16 cellular contexts compared by ENCODE assay signal in the genomic region with DNA sequence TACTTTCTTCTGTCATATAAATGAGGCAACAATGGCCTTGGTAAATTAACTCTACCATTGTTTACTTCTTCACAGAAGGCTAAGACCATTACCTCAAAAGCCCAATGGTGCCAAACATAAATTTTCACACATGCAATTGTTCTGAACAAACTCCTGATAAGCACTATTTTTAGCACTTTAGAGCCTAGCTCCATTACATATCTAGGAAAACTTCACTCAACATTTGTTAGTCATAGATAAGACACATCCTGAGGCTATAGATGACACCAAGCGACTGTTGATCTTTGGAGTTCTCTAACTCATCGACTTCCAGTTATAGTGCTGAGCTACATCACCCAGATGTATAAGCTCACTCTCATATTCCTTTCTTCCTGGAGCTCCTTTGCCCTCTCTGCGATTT.
DNase-seq lines count a peak whose midpoint lies in the region; ATAC-seq and TF ChIP-seq lines count a peak whose summit lies in the region.
"Had no signal": no experiment of that assay in that cellular context is flagged by ENCODE, and none has a peak within 500 bp of the region (broad histone marks: within the 10 kb centered on the region; RNA-seq: fewer than 3 reads in every experiment).

No MANE protein-coding gene starts in this region.

- no peaks in the 10 kb centered on the region for H3K27me3 Mint-ChIP-seq in neural crest cell (ENCODE audit: low read depth)
- H3K27me3 Mint-ChIP-seq: CD4-positive, alpha-beta T cell; T-cell had no signal

- H3K27ac Mint-ChIP-seq in neural crest cell (ENCODE audit: unreplicated experiment) = peak overlapping the region; percentile 17
- H3K27ac Mint-ChIP-seq: CD4-positive, alpha-beta T cell; T-cell had no signal

- DNase-seq in OCI-M2 (lab: John Stamatoyannopoulos, UW; ENCODE audit: unreplicated experiment) (peak; percentile 77), choroid plexus epithelial cell (ENCODE audit: low read depth) (peak; percentile 1), neural crest cell (ENCODE audit: low read depth, low spot score) (no peak), GM19240 (ENCODE audit: insufficient read length, low spot score) (no peak), testis (no peak)
- DNase-seq: Caco-2; CD4-positive, alpha-beta T cell; EL; GF-D8; H7; IMR-90; NCI-H1694; SJCRH30; T-cell had no signal

- H3K27me3 ChIP-seq in testis = no peaks in the 10 kb centered on the region
- H3K27me3 ChIP-seq: SJCRH30 had no signal

- H3K4me3 ChIP-seq in HEK293 (ENCODE audit: low read depth, low read length) (no peak overlapping the region), choroid plexus epithelial cell (ENCODE audit: low read depth, low read length) (no peak overlapping the region), testis (no peak overlapping the region)
- H3K4me3 ChIP-seq: SJCRH30 had no signal

- TF ChIP-seq POLR2A in testis (IDR thresholded peaks at IDR 0.05) = no peak

- CTCF ChIA-PET in HEK293 (lab: Yijun Ruan, JAX) = no interaction called here

- TF ChIP-seq CTCF in HEK293 (tag by site-specific recombination; IDR thresholded peaks at IDR 0.05) = no peak
- no peak for TF ChIP-seq CTCF in choroid plexus epithelial cell (conservative IDR thresholded peaks at IDR 0.05; ENCODE audit: low read depth, low read length)
- no peak for TF ChIP-seq CTCF in neural crest cell (conservative IDR thresholded peaks at IDR 0.05)
- TF ChIP-seq CTCF in testis (IDR thresholded peaks at IDR 0.05) = no peak

- H3K9me3 Mint-ChIP-seq in neural crest cell = no peaks in the 10 kb centered on the region

- no peaks in the 10 kb centered on the region for H3K4me1 ChIP-seq in HEK293 (ENCODE audit: control insufficient read depth, insufficient read depth, low read length)
- no peaks in the 10 kb centered on the region for H3K4me1 ChIP-seq in testis
- H3K4me1 ChIP-seq: SJCRH30 had no signal

- H3K36me3 Mint-ChIP-seq in neural crest cell (ENCODE audit: low read depth) = no peaks in the 10 kb centered on the region
- H3K36me3 Mint-ChIP-seq: T-cell had no signal

- no peak for ATAC-seq in HG02885 (IDR thresholded peaks at IDR 0.05; ENCODE audit: poor library complexity, unreplicated experiment)
- ATAC-seq: T-cell had no signal

- POLR2A ChIA-PET in HEK293 (lab: Yijun Ruan, JAX) = no interaction called here

- H3K9me3 ChIP-seq in HEK293 (ENCODE audit: control insufficient read depth, insufficient read depth, low read depth, low read length) (no peaks in the 10 kb centered on the region), testis (no peaks in the 10 kb centered on the region)
- H3K9me3 ChIP-seq: Caco-2, SJCRH30 had no signal

- no peak overlapping the region for H3K4me3 Mint-ChIP-seq in neural crest cell
- H3K4me3 Mint-ChIP-seq: CD4-positive, alpha-beta T cell; T-cell had no signal

- 63 to 72% methylated on average over 3 of the region's 3 CpGs for WGBS in testis, 2 donors

- no peaks in the 10 kb centered on the region for H3K36me3 ChIP-seq in HEK293 (ENCODE audit: control insufficient read depth in 2 of 2, insufficient read depth in 1 of 2, low read length in 2 of 2)
- no peaks in the 10 kb centered on the region for H3K36me3 ChIP-seq in testis (ENCODE audit: low read depth, missing control alignments)
- H3K36me3 ChIP-seq: SJCRH30 had no signal

- intact Hi-C loops in testis (cut with DNase I; ENCODE audit: low total_unique reads) = no loop called here

- no peak overlapping the region for H3K27ac ChIP-seq in HEK293 (ENCODE audit: extremely low read depth, low read depth, low read length)
- no peak overlapping the region for H3K27ac ChIP-seq in testis
- H3K27ac ChIP-seq: SJCRH30 had no signal

- no peaks in the 10 kb centered on the region for H3K4me1 Mint-ChIP-seq in neural crest cell
- H3K4me1 Mint-ChIP-seq: T-cell had no signal

TF ChIP-seq in HEK293, 187 proteins besides CTCF, POLR2A, EP300 and RAD21:
- TF ChIP-seq ZBTB8A (tag by site-specific recombination; IDR thresholded peaks at IDR 0.05) (no peak), TRIM28 (IDR thresholded peaks at IDR 0.05; ENCODE audit: borderline replicate concordance, low read length) (peak; percentile 49; the same call in 1 of the 2 replicates)

Comparison
In these comparisons a context has a peak if more than half of its experiments do, and no peak if none do; other contexts are left out.
1. DNase-seq: peak in OCI-M2 (single experiment) and choroid plexus epithelial cell (single experiment); none in neural crest cell (single experiment), GM19240 (single experiment) and testis (single experiment).